In genomic region chr5:131957721-131958483, GRCh38 we compare ENCODE assay signal across 1 cellular context.
TF ChIP-seq lines count a peak whose summit lies in the region.

No MANE protein-coding gene starts in this region.

TF ChIP-seq in GM23338, 12 proteins besides CTCF, POLR2A, EP300 and RAD21 (continued from another document):
- TF ChIP-seq, protein P1, sequence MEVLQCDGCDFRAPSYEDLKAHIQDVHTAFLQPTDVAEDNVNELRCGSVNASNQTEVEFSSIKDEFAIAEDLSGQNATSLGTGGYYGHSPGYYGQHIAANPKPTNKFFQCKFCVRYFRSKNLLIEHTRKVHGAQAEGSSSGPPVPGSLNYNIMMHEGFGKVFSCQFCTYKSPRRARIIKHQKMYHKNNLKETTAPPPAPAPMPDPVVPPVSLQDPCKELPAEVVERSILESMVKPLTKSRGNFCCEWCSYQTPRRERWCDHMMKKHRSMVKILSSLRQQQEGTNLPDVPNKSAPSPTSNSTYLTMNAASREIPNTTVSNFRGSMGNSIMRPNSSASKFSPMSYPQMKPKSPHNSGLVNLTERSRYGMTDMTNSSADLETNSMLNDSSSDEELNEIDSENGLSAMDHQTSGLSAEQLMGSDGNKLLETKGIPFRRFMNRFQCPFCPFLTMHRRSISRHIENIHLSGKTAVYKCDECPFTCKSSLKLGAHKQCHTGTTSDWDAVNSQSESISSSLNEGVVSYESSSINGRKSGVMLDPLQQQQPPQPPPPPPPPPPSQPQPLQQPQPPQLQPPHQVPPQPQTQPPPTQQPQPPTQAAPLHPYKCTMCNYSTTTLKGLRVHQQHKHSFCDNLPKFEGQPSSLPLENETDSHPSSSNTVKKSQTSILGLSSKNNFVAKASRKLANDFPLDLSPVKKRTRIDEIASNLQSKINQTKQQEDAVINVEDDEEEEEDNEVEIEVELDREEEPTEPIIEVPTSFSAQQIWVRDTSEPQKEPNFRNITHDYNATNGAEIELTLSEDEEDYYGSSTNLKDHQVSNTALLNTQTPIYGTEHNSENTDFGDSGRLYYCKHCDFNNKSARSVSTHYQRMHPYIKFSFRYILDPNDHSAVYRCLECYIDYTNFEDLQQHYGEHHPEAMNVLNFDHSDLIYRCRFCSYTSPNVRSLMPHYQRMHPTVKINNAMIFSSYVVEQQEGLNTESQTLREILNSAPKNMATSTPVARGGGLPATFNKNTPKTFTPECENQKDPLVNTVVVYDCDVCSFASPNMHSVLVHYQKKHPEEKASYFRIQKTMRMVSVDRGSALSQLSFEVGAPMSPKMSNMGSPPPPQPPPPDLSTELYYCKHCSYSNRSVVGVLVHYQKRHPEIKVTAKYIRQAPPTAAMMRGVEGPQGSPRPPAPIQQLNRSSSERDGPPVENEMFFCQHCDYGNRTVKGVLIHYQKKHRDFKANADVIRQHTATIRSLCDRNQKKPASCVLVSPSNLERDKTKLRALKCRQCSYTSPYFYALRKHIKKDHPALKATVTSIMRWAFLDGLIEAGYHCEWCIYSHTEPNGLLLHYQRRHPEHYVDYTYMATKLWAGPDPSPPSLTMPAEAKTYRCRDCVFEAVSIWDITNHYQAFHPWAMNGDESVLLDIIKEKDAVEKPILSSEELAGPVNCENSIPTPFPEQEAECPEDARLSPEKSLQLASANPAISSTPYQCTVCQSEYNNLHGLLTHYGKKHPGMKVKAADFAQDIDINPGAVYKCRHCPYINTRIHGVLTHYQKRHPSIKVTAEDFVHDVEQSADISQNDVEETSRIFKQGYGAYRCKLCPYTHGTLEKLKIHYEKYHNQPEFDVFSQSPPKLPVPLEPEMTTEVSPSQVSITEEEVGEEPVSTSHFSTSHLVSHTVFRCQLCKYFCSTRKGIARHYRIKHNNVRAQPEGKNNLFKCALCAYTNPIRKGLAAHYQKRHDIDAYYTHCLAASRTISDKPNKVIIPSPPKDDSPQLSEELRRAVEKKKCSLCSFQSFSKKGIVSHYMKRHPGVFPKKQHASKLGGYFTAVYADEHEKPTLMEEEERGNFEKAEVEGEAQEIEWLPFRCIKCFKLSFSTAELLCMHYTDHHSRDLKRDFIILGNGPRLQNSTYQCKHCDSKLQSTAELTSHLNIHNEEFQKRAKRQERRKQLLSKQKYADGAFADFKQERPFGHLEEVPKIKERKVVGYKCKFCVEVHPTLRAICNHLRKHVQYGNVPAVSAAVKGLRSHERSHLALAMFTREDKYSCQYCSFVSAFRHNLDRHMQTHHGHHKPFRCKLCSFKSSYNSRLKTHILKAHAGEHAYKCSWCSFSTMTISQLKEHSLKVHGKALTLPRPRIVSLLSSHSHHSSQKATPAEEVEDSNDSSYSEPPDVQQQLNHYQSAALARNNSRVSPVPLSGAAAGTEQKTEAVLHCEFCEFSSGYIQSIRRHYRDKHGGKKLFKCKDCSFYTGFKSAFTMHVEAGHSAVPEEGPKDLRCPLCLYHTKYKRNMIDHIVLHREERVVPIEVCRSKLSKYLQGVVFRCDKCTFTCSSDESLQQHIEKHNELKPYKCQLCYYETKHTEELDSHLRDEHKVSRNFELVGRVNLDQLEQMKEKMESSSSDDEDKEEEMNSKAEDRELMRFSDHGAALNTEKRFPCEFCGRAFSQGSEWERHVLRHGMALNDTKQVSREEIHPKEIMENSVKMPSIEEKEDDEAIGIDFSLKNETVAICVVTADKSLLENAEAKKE (CRISPR knock-in tag; IDR thresholded peaks at IDR 0.05) = no peak
- TF ChIP-seq JUNB (IDR thresholded peaks at IDR 0.05; ENCODE audit: unreplicated experiment) = no peak
- no peak for TF ChIP-seq REST (IDR thresholded peaks at IDR 0.05; ENCODE audit: unreplicated experiment)
- no peak for TF ChIP-seq EZH2 (IDR thresholded peaks at IDR 0.05; ENCODE audit: low read depth, unreplicated experiment)
- no peak for TF ChIP-seq CREB1 (CRISPR knock-in tag; IDR thresholded peaks at IDR 0.05; ENCODE audit: low read depth)
- no peak for TF ChIP-seq ZNF331 (CRISPR knock-in tag; IDR thresholded peaks at IDR 0.05; ENCODE audit: low read depth)
- no peak for TF ChIP-seq ZNF114 (CRISPR knock-in tag; IDR thresholded peaks at IDR 0.05)
- no peak for TF ChIP-seq ETS1 (IDR thresholded peaks at IDR 0.05)
- TF ChIP-seq STAT1 (IDR thresholded peaks at IDR 0.05; ENCODE audit: unreplicated experiment) = no peak
